1 cellular context compared by ENCODE assay signal in the genomic region with DNA sequence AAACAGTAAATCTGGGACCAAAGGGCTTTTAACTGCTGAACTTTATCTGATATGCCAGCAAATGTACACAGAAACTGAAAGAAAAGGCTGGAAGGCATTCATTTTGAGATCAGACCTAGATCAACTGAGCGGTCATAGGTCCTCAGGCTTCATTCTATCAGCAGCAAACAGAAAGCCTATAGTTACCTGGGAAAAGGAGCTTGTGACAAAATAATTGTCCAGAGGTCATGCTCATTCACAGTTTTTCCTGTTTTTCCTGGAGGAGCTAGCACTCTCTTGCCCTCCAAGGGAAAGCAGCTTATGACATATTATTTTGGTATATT.
TF ChIP-seq lines count a peak whose summit lies in the region.

No MANE protein-coding gene starts in this region.

TF ChIP-seq in HepG2, 621 proteins besides CTCF, POLR2A, EP300 and RAD21 (continued from another document and continues in another):
- TF ChIP-seq KLF13 (CRISPR knock-in tag; IDR thresholded peaks at IDR 0.05) (no peak), SAP130 (CRISPR knock-in tag; IDR thresholded peaks at IDR 0.05; ENCODE audit: low read depth) (peak; percentile 44), AGO1 (IDR thresholded peaks at IDR 0.05; ENCODE audit: low read depth, low read length, poor library complexity, severe bottlenecking) (no peak), FIP1L1 (IDR thresholded peaks at IDR 0.05; ENCODE audit: borderline replicate concordance, insufficient read depth, low read depth, low read length) (no peak), NR2F2 (IDR thresholded peaks at IDR 0.05; ENCODE audit: borderline replicate concordance, low read depth) (peak; percentile 88), ELF1 (CRISPR knock-in tag; IDR thresholded peaks at IDR 0.05) (no peak), SUZ12 (IDR thresholded peaks at IDR 0.05; ENCODE audit: low read depth, low read length) (no peak), NFYB (CRISPR knock-in tag; IDR thresholded peaks at IDR 0.05) (no peak), DPF2 (CRISPR knock-in tag; IDR thresholded peaks at IDR 0.05; ENCODE audit: borderline replicate concordance, low read depth) (peak; percentile 85; the same call in 1 of the 2 replicates), CREB1 (IDR thresholded peaks at IDR 0.05) (no peak), CREB1 (CRISPR knock-in tag; IDR thresholded peaks at IDR 0.05) (0 out of 2 replicates have a peak, but pooled peaks have one; percentile 58), MED13 (CRISPR knock-in tag; IDR thresholded peaks at IDR 0.05) (no peak), NFE2 (CRISPR knock-in tag; IDR thresholded peaks at IDR 0.05) (no peak), ZKSCAN5 (CRISPR knock-in tag; IDR thresholded peaks at IDR 0.05) (no peak)
- TF ChIP-seq, protein P1, sequence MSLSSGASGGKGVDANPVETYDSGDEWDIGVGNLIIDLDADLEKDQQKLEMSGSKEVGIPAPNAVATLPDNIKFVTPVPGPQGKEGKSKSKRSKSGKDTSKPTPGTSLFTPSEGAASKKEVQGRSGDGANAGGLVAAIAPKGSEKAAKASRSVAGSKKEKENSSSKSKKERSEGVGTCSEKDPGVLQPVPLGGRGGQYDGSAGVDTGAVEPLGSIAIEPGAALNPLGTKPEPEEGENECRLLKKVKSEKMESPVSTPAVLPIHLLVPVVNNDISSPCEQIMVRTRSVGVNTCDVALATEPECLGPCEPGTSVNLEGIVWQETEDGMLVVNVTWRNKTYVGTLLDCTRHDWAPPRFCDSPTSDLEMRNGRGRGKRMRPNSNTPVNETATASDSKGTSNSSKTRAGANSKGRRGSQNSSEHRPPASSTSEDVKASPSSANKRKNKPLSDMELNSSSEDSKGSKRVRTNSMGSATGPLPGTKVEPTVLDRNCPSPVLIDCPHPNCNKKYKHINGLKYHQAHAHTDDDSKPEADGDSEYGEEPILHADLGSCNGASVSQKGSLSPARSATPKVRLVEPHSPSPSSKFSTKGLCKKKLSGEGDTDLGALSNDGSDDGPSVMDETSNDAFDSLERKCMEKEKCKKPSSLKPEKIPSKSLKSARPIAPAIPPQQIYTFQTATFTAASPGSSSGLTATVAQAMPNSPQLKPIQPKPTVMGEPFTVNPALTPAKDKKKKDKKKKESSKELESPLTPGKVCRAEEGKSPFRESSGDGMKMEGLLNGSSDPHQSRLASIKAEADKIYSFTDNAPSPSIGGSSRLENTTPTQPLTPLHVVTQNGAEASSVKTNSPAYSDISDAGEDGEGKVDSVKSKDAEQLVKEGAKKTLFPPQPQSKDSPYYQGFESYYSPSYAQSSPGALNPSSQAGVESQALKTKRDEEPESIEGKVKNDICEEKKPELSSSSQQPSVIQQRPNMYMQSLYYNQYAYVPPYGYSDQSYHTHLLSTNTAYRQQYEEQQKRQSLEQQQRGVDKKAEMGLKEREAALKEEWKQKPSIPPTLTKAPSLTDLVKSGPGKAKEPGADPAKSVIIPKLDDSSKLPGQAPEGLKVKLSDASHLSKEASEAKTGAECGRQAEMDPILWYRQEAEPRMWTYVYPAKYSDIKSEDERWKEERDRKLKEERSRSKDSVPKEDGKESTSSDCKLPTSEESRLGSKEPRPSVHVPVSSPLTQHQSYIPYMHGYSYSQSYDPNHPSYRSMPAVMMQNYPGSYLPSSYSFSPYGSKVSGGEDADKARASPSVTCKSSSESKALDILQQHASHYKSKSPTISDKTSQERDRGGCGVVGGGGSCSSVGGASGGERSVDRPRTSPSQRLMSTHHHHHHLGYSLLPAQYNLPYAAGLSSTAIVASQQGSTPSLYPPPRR (CRISPR knock-in tag; IDR thresholded peaks at IDR 0.05; ENCODE audit: borderline replicate concordance), result peak; percentile 90; the same call in 1 of the 2 replicates
- TF ChIP-seq, protein P2, sequence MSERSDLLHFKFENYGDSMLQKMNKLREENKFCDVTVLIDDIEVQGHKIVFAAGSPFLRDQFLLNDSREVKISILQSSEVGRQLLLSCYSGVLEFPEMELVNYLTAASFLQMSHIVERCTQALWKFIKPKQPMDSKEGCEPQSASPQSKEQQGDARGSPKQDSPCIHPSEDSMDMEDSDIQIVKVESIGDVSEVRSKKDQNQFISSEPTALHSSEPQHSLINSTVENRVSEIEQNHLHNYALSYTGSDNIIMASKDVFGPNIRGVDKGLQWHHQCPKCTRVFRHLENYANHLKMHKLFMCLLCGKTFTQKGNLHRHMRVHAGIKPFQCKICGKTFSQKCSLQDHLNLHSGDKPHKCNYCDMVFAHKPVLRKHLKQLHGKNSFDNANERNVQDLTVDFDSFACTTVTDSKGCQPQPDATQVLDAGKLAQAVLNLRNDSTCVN (CRISPR knock-in tag; IDR thresholded peaks at IDR 0.05; ENCODE audit: borderline replicate concordance), result no peak
- TF ChIP-seq, protein P3, sequence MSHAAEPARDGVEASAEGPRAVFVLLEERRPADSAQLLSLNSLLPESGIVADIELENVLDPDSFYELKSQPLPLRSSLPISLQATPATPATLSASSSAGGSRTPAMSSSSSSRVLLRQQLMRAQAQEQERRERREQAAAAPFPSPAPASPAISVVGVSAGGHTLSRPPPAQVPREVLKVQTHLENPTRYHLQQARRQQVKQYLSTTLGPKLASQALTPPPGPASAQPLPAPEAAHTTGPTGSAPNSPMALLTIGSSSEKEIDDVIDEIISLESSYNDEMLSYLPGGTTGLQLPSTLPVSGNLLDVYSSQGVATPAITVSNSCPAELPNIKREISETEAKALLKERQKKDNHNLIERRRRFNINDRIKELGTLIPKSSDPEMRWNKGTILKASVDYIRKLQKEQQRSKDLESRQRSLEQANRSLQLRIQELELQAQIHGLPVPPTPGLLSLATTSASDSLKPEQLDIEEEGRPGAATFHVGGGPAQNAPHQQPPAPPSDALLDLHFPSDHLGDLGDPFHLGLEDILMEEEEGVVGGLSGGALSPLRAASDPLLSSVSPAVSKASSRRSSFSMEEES (CRISPR knock-in tag; IDR thresholded peaks at IDR 0.05), result peak; percentile 38; the same call in 1 of the 2 replicates
- TF ChIP-seq, protein P4, sequence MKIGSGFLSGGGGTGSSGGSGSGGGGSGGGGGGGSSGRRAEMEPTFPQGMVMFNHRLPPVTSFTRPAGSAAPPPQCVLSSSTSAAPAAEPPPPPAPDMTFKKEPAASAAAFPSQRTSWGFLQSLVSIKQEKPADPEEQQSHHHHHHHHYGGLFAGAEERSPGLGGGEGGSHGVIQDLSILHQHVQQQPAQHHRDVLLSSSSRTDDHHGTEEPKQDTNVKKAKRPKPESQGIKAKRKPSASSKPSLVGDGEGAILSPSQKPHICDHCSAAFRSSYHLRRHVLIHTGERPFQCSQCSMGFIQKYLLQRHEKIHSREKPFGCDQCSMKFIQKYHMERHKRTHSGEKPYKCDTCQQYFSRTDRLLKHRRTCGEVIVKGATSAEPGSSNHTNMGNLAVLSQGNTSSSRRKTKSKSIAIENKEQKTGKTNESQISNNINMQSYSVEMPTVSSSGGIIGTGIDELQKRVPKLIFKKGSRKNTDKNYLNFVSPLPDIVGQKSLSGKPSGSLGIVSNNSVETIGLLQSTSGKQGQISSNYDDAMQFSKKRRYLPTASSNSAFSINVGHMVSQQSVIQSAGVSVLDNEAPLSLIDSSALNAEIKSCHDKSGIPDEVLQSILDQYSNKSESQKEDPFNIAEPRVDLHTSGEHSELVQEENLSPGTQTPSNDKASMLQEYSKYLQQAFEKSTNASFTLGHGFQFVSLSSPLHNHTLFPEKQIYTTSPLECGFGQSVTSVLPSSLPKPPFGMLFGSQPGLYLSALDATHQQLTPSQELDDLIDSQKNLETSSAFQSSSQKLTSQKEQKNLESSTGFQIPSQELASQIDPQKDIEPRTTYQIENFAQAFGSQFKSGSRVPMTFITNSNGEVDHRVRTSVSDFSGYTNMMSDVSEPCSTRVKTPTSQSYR (CRISPR knock-in tag; IDR thresholded peaks at IDR 0.05; ENCODE audit: borderline replicate concordance), result no peak
- TF ChIP-seq, protein P5, sequence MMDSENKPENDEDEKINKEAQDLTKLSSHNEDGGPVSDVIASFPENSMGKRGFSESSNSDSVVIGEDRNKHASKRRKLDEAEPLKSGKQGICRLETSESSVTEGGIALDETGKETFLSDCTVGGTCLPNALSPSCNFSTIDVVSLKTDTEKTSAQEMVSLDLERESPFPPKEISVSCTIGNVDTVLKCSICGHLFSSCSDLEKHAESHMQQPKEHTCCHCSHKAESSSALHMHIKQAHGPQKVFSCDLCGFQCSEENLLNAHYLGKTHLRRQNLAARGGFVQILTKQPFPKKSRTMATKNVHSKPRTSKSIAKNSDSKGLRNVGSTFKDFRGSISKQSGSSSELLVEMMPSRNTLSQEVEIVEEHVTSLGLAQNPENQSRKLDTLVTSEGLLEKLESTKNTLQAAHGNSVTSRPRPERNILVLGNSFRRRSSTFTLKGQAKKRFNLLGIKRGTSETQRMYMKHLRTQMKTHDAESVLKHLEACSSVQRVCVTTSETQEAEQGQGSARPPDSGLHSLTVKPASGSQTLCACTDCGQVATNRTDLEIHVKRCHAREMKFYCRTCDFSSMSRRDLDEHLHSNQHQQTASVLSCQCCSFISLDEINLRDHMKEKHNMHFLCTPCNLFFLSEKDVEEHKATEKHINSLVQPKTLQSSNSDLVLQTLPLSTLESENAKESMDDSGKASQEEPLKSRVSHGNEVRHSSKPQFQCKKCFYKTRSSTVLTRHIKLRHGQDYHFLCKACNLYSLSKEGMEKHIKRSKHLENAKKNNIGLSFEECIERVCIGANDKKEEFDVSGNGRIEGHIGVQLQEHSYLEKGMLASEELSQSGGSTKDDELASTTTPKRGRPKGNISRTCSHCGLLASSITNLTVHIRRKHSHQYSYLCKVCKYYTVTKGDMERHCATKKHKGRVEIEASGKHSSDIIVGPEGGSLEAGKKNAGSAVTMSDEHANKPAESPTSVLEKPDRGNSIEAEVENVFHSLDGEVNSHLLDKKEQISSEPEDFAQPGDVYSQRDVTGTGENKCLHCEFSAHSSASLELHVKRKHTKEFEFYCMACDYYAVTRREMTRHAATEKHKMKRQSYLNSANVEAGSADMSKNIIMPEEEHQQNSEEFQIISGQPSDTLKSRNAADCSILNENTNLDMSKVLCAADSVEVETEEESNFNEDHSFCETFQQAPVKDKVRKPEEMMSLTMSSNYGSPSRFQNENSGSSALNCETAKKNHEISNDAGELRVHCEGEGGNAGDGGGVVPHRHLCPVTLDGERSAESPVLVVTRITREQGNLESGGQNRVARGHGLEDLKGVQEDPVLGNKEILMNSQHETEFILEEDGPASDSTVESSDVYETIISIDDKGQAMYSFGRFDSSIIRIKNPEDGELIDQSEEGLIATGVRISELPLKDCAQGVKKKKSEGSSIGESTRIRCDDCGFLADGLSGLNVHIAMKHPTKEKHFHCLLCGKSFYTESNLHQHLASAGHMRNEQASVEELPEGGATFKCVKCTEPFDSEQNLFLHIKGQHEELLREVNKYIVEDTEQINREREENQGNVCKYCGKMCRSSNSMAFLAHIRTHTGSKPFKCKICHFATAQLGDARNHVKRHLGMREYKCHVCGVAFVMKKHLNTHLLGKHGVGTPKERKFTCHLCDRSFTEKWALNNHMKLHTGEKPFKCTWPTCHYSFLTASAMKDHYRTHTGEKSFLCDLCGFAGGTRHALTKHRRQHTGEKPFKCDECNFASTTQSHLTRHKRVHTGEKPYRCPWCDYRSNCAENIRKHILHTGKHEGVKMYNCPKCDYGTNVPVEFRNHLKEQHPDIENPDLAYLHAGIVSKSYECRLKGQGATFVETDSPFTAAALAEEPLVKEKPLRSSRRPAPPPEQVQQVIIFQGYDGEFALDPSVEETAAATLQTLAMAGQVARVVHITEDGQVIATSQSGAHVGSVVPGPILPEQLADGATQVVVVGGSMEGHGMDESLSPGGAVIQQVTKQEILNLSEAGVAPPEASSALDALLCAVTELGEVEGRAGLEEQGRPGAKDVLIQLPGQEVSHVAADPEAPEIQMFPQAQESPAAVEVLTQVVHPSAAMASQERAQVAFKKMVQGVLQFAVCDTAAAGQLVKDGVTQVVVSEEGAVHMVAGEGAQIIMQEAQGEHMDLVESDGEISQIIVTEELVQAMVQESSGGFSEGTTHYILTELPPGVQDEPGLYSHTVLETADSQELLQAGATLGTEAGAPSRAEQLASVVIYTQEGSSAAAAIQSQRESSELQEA (CRISPR knock-in tag; IDR thresholded peaks at IDR 0.05; ENCODE audit: not compliant biosample characterization), result no peak
- TF ChIP-seq, protein P6, sequence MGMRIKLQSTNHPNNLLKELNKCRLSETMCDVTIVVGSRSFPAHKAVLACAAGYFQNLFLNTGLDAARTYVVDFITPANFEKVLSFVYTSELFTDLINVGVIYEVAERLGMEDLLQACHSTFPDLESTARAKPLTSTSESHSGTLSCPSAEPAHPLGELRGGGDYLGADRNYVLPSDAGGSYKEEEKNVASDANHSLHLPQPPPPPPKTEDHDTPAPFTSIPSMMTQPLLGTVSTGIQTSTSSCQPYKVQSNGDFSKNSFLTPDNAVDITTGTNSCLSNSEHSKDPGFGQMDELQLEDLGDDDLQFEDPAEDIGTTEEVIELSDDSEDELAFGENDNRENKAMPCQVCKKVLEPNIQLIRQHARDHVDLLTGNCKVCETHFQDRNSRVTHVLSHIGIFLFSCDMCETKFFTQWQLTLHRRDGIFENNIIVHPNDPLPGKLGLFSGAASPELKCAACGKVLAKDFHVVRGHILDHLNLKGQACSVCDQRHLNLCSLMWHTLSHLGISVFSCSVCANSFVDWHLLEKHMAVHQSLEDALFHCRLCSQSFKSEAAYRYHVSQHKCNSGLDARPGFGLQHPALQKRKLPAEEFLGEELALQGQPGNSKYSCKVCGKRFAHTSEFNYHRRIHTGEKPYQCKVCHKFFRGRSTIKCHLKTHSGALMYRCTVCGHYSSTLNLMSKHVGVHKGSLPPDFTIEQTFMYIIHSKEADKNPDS (CRISPR knock-in tag; IDR thresholded peaks at IDR 0.05), result no peak
- TF ChIP-seq, protein P7, sequence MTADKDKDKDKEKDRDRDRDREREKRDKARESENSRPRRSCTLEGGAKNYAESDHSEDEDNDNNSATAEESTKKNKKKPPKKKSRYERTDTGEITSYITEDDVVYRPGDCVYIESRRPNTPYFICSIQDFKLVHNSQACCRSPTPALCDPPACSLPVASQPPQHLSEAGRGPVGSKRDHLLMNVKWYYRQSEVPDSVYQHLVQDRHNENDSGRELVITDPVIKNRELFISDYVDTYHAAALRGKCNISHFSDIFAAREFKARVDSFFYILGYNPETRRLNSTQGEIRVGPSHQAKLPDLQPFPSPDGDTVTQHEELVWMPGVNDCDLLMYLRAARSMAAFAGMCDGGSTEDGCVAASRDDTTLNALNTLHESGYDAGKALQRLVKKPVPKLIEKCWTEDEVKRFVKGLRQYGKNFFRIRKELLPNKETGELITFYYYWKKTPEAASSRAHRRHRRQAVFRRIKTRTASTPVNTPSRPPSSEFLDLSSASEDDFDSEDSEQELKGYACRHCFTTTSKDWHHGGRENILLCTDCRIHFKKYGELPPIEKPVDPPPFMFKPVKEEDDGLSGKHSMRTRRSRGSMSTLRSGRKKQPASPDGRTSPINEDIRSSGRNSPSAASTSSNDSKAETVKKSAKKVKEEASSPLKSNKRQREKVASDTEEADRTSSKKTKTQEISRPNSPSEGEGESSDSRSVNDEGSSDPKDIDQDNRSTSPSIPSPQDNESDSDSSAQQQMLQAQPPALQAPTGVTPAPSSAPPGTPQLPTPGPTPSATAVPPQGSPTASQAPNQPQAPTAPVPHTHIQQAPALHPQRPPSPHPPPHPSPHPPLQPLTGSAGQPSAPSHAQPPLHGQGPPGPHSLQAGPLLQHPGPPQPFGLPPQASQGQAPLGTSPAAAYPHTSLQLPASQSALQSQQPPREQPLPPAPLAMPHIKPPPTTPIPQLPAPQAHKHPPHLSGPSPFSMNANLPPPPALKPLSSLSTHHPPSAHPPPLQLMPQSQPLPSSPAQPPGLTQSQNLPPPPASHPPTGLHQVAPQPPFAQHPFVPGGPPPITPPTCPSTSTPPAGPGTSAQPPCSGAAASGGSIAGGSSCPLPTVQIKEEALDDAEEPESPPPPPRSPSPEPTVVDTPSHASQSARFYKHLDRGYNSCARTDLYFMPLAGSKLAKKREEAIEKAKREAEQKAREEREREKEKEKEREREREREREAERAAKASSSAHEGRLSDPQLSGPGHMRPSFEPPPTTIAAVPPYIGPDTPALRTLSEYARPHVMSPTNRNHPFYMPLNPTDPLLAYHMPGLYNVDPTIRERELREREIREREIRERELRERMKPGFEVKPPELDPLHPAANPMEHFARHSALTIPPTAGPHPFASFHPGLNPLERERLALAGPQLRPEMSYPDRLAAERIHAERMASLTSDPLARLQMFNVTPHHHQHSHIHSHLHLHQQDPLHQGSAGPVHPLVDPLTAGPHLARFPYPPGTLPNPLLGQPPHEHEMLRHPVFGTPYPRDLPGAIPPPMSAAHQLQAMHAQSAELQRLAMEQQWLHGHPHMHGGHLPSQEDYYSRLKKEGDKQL (CRISPR knock-in tag; IDR thresholded peaks at IDR 0.05; ENCODE audit: low read depth), result peak; percentile 55; the same call in 1 of the 2 replicates
